In the genomic region with DNA sequence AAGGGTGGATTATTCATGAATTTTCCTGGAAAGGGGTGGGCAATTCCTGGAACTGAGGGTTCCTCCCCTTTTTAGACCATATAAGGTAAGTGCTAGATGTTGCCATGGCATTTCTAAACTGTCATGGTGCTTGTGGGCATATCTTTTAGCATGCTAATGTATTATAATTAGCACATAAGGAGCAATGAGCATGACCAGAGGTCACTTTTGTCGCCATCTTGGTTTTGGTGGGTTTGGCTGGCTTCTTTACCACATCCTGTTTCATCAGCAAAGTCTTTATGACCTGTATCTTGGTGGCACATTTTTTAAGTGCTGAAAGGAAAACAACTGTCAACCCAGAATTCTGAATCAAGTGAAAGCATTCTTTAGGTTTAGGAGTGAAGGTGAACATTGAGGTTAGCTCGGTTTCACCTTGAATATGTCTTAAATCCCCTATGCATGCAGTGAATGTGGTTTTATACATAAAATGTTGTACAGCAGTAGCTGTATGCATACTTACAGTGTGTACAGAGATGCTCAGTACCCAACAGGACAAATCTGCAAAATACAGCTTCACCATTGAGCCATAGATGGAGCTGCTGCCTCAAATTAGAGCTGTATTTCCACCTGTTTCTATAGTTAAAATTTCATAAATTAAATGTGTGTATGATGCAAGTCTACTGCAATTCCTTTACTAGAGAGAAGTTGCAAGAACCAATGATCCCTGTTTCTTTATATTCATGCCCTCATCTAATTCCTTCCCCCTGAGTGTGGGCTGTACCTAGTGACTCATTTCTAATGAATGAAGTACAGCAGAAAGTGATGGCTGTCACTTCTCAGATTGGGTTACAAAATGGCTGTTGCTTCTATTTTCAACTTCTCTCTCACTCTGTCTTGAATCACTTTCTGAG, we compare ENCODE assay signal across 1 cellular context.
TF ChIP-seq lines count a peak whose summit lies in the region.

No MANE protein-coding gene starts in this region.

TF ChIP-seq in GM12878, 131 proteins besides CTCF, POLR2A, EP300 and RAD21:
- no peak for TF ChIP-seq NBN (IDR thresholded peaks at IDR 0.05)
- 0 out of 2 replicates have a peak, but pooled peaks have one; percentile 19 for TF ChIP-seq RUNX3 (IDR thresholded peaks at IDR 0.05; ENCODE audit: low read length)
- no peak for TF ChIP-seq KLF5 (IDR thresholded peaks at IDR 0.05; ENCODE audit: partially characterized antibody)
- TF ChIP-seq ZNF207 (IDR thresholded peaks at IDR 0.05; ENCODE audit: borderline replicate concordance) = no peak
- TF ChIP-seq MXI1 (IDR thresholded peaks at IDR 0.05; ENCODE audit: low read depth, low read length) = no peak
- 0 out of 2 replicates have a peak, but pooled peaks have one; percentile 30 for TF ChIP-seq YY1 (IDR thresholded peaks at IDR 0.05; ENCODE audit: low read depth, low read length)
